7 cellular contexts compared by ENCODE assay signal in the genomic region with DNA sequence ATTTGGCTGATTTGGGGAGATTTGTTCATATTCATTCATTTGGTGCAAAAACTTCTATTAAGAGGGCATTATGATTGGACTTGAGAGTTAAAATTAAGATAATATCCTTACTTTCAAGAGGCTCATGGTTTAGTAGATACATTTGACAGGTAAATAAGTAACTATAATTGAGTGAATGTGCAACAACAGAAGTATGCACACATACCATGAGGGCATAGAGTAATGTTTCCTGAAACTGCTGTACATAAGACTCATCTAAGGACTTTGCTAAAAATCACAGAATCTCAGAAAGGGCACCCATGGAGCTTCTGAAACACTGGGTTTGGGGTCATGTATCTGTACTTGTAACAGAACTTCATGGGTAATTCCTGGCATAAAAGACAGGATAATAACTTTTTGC.
"Had no signal": no experiment of that assay in that cellular context is flagged by ENCODE, and none has a peak within 500 bp of the region (broad histone marks: within the 10 kb centered on the region; RNA-seq: fewer than 3 reads in every experiment).

No MANE protein-coding gene starts in this region.

- H3K4me3 ChIP-seq: GM23338, K562 had no signal

- H3K27ac ChIP-seq: HL-60 had no signal

- ATAC-seq: GM23338, HepG2, K562 had no signal

- H2AFZ ChIP-seq: GM23338 had no signal

- H3K4me2 ChIP-seq: GM23338 had no signal

- DNase-seq: H9, HCEC 1CT, IMR-90 had no signal
